15 cellular contexts compared by ENCODE assay signal in genomic region chr4:186606593-186606992, GRCh38.
DNase-seq lines count a peak whose midpoint lies in the region; FAIRE-seq lines count a peak whose summit lies in the region.
"Had no signal": no experiment of that assay in that cellular context is flagged by ENCODE, and none has a peak within 500 bp of the region (broad histone marks: within the 10 kb centered on the region; RNA-seq: fewer than 3 reads in every experiment).

No MANE protein-coding gene starts in this region.

- DNase-seq in NCI-H82 (lab: John Stamatoyannopoulos, UW) (peak; percentile 58), NCI-H82 treated with DMSO at 0.1 percent for 48 hours (lab: John Stamatoyannopoulos, UW; ENCODE audit: unreplicated experiment) (no peak), astrocyte of the hippocampus (ENCODE audit: low read depth, low spot score) (peak; percentile 51), iPS-NIHi7 (ENCODE audit: extremely low spot score) (peak; percentile 25), urothelium cell line (ENCODE audit: low spot score) (peak; percentile 39), nucleus accumbens (lab: John Stamatoyannopoulos, UW) (no peak), RCC 7860 (ENCODE audit: low spot score) (no peak)
- DNase-seq in activated CD4-positive, CD25-positive, alpha-beta regulatory T cell (lab: John Stamatoyannopoulos, UW), result no peak
- DNase-seq: activated CD4-positive, CD25-positive, alpha-beta regulatory T cell treated with anti-CD3 and anti-CD28 coated beads, Interleukin-2, amount 50 U/mL, for 72 hours; activated gamma-delta T cell; C1 segment of cervical spinal cord; NCI-H2107; sigmoid colon; stimulated activated CD4-positive, alpha-beta T cell treated with anti-CD3 and anti-CD28 coated beads, Interleukin-4, amount 100 ng/mL, for 24 hours had no signal

- no peak for FAIRE-seq in urothelium cell line (lab: Jason Lieb, UNC)
- no peak for FAIRE-seq in RCC 7860 (lab: Jason Lieb, UNC)
- FAIRE-seq: endometrium had no signal

Comparison
In these comparisons a context has a peak if more than half of its experiments do, and no peak if none do; other contexts are left out.
1. DNase-seq: peak in NCI-H82 (single experiment), astrocyte of the hippocampus (single experiment), iPS-NIHi7 (single experiment) and urothelium cell line (single experiment); none in NCI-H82 treated with DMSO at 0.1 percent for 48 hours (single experiment), nucleus accumbens (0 of 56), activated CD4-positive, CD25-positive, alpha-beta regulatory T cell (0 of 4) and RCC 7860 (single experiment).